In genomic region chr2:106831241-106831640, GRCh38 we compare ENCODE assay signal across 21 cellular contexts. TPM values are rescaled to one million over a fixed set of nuclear protein-coding genes. Genes with fewer than 3 reads are reported as not detected.
DNase-seq lines count a peak whose midpoint lies in the region; ATAC-seq and TF ChIP-seq lines count a peak whose summit lies in the region.
"Had no signal": no experiment of that assay in that cellular context is flagged by ENCODE, and none has a peak within 500 bp of the region (broad histone marks: within the 10 kb centered on the region; RNA-seq: fewer than 3 reads in every experiment).

No MANE protein-coding gene starts in this region.

- no peak overlapping the region for H4K8ac ChIP-seq in neuronal stem cell (ENCODE audit: low read depth, low read length)

- H3K9ac ChIP-seq in MM.1S (ENCODE audit: low read length) (no peak overlapping the region), neuronal stem cell (ENCODE audit: low read depth, low read length, poor library complexity) (no peak overlapping the region)
- H3K9ac ChIP-seq: GM23248 had no signal

- peak overlapping the region; percentile 59 for H3K18ac ChIP-seq in neuronal stem cell (ENCODE audit: low read length)

- no peak overlapping the region for H2BK12ac ChIP-seq in neuronal stem cell (ENCODE audit: low read length)

- H3K14ac ChIP-seq in neuronal stem cell (ENCODE audit: low read length): no peak overlapping the region

- intact Hi-C loops in ascending aorta (cut with DNase I): no loop called here
- intact Hi-C loops in heart right ventricle (cut with DNase I): no loop called here

- no peak overlapping the region for H2BK5ac ChIP-seq in neuronal stem cell (ENCODE audit: low read length)

- H3K4me3 ChIP-seq in MM.1S (ENCODE audit: low read length) (no peak overlapping the region), ascending aorta (no peak overlapping the region), neuronal stem cell (ENCODE audit: low read length in 2 of 2) (peak overlapping the region in 1 of 2 donors; percentile 40), thoracic aorta (no peak overlapping the region), heart right ventricle (no peak overlapping the region)
- H3K4me3 ChIP-seq: GM23248 had no signal

- TF ChIP-seq CTCF in MM.1S (IDR thresholded peaks at IDR 0.05; ENCODE audit: low read length): no peak
- no peak for TF ChIP-seq CTCF in ascending aorta (IDR thresholded peaks at IDR 0.05)
- no peak for TF ChIP-seq CTCF in thoracic aorta (IDR thresholded peaks at IDR 0.05)
- no peak for TF ChIP-seq CTCF in heart right ventricle (IDR thresholded peaks at IDR 0.05)

- H3K4ac ChIP-seq in neuronal stem cell (ENCODE audit: low read length): no peak overlapping the region

- H3K4me2 ChIP-seq in MM.1S (ENCODE audit: low read depth, low read length) (no peak overlapping the region), neuronal stem cell (ENCODE audit: insufficient read depth, low read length, poor library complexity, severe bottlenecking) (no peak overlapping the region)

- no peak overlapping the region for H3K27ac ChIP-seq in MM.1S (ENCODE audit: low read length)
- H3K27ac ChIP-seq in ascending aorta: peak overlapping the region; percentile 39 to 60
- no peak overlapping the region for H3K27ac ChIP-seq in neuronal stem cell (replicated peaks; ENCODE audit: low read length)
- H3K27ac ChIP-seq in thoracic aorta: peak overlapping the region; percentile 29 to 40
- H3K27ac ChIP-seq in heart right ventricle: no peak overlapping the region
- H3K27ac ChIP-seq: GM23248 had no signal

- no peaks in the 10 kb centered on the region for H3F3A ChIP-seq in MM.1S (ENCODE audit: insufficient read depth, low read length)

- H3K9me3 ChIP-seq in MM.1S (replicated peaks; ENCODE audit: insufficient read depth, low read length) (no peaks in the 10 kb centered on the region), ascending aorta (no peaks in the 10 kb centered on the region), neuronal stem cell (replicated peaks in 1 of 2; ENCODE audit: control insufficient read depth in 2 of 2, insufficient read depth in 1 of 2, low read depth in 1 of 2, low read length in 2 of 2) (no peaks in the 10 kb centered on the region), thoracic aorta (no peaks in the 10 kb centered on the region), heart right ventricle (no peaks in the 10 kb centered on the region)

- H3K4me1 ChIP-seq in MM.1S (ENCODE audit: low read length): no peaks in the 10 kb centered on the region
- peaks cover 3 to 4% of the 10 kb centered on the region in 2 donors for H3K4me1 ChIP-seq in ascending aorta
- no peaks in the 10 kb centered on the region for H3K4me1 ChIP-seq in neuronal stem cell (ENCODE audit: control insufficient read depth in 2 of 2, insufficient read depth in 1 of 2, low read depth in 1 of 2, low read length in 2 of 2)
- H3K4me1 ChIP-seq in thoracic aorta (ENCODE audit: control insufficient read depth in 1 of 2, low read depth in 2 of 2): peaks cover 6 to 46% of the 10 kb centered on the region in 2 donors
- H3K4me1 ChIP-seq in heart right ventricle: no peaks in the 10 kb centered on the region

- no peak overlapping the region for H2BK120ac ChIP-seq in neuronal stem cell (ENCODE audit: low read depth, low read length)

- ATAC-seq in thoracic aorta (ENCODE audit: insufficient number of reproducible peaks, low FRiP score, low read depth): no peak
- no peak for ATAC-seq in GM18907 (IDR thresholded peaks at IDR 0.05; ENCODE audit: unreplicated experiment)
- no peak for ATAC-seq in GM21447 (IDR thresholded peaks at IDR 0.05; ENCODE audit: unreplicated experiment)
- ATAC-seq in heart right ventricle: no peak

- WGBS in neuronal stem cell (ENCODE audit: extremely low coverage in 2 of 2, insufficient read length in 2 of 2, insufficient replicate concordance in 1 of 2), 2 donors: no CpG with 5 or more reads among the region's 3 CpGs
- WGBS in heart right ventricle, 2 donors: 79 to 88% methylated on average over 3 of the region's 3 CpGs

- no peak overlapping the region for H3K23ac ChIP-seq in neuronal stem cell (ENCODE audit: low read depth, low read length, poor library complexity)

- no peaks in the 10 kb centered on the region for H3K79me2 ChIP-seq in MM.1S (ENCODE audit: low read length)

- H4K20me1 ChIP-seq in MM.1S (ENCODE audit: insufficient read depth, low read length): no peaks in the 10 kb centered on the region

- H3K27me3 ChIP-seq in MM.1S (replicated peaks; ENCODE audit: insufficient read depth, low read length) (no peaks in the 10 kb centered on the region), ascending aorta (no peaks in the 10 kb centered on the region), neuronal stem cell (ENCODE audit: control insufficient read depth in 3 of 3, insufficient read depth in 3 of 3, low read depth in 1 of 3, low read length in 3 of 3) (no peaks in the 10 kb centered on the region), thoracic aorta (replicated peaks; ENCODE audit: insufficient read depth) (no peaks in the 10 kb centered on the region), heart right ventricle (no peaks in the 10 kb centered on the region)

- peak; percentile 60 for DNase-seq in MM.1S
- DNase-seq in ascending aorta (ENCODE audit: low spot score in 2 of 2): no peak
- DNase-seq in neuronal stem cell (ENCODE audit: low spot score): no peak
- DNase-seq in thoracic aorta (ENCODE audit: low spot score): no peak
- DNase-seq in retina: no peak
- DNase-seq in heart right ventricle: no peak
- DNase-seq: C1 segment of cervical spinal cord; Calu3; CD4-positive, alpha-beta memory T cell; COR-L47; DMS53; DMS79 treated with DMSO at 0.1 percent for 48 hours; GF-D8; GM23248; H7; HCEC 1CT had no signal

- H2BK15ac ChIP-seq in neuronal stem cell (ENCODE audit: low read length): no peak overlapping the region

- no peak overlapping the region for H4K91ac ChIP-seq in neuronal stem cell (ENCODE audit: low read depth, low read length, poor library complexity)

- no peak overlapping the region for H2AK5ac ChIP-seq in neuronal stem cell (ENCODE audit: low read depth, low read length)

- H3K9me2 ChIP-seq in MM.1S (replicated peaks; ENCODE audit: insufficient read depth, low read length): no peaks in the 10 kb centered on the region

- H3K36me3 ChIP-seq in MM.1S (replicated peaks; ENCODE audit: insufficient read depth, low read length): no peaks in the 10 kb centered on the region
- peaks cover 15 to 37% of the 10 kb centered on the region in 2 donors for H3K36me3 ChIP-seq in ascending aorta
- no peaks in the 10 kb centered on the region for H3K36me3 ChIP-seq in neuronal stem cell (replicated peaks in 1 of 2; ENCODE audit: control insufficient read depth in 2 of 2, insufficient read depth in 2 of 2, low read length in 2 of 2)
- H3K36me3 ChIP-seq in thoracic aorta: peaks cover 37% of the 10 kb centered on the region
- no peaks in the 10 kb centered on the region for H3K36me3 ChIP-seq in heart right ventricle

- no peak overlapping the region for H2AFZ ChIP-seq in MM.1S (ENCODE audit: low read length)
- no peak overlapping the region for H2AFZ ChIP-seq in neuronal stem cell (ENCODE audit: low read length)
- H2AFZ ChIP-seq: GM23248 had no signal

- no peaks in the 10 kb centered on the region for H3K79me1 ChIP-seq in neuronal stem cell (ENCODE audit: low read depth, low read length)

RNA-seq across cellular contexts. Expression of gene ST6GAL2, which starts 54.7 kb away (rescaled TPM):
- total RNA-seq in ascending aorta (55.5 TPM), thoracic aorta (100 to 1,000 TPM in 1 of 2 donors, 10 to 100 TPM in 1; 71.1 to 900 TPM), heart right ventricle (under 1 TPM; 0.12 to 0.72 (median 0.24) TPM)
- polyA plus RNA-seq in neuronal stem cell (2013, experiment 1 of 2): 5.6 TPM
- 5.5 TPM for polyA plus RNA-seq in neuronal stem cell (2013, experiment 2 of 2)
- under 1 TPM; 0.15 to 0.23 TPM for polyA plus RNA-seq in heart right ventricle
- total RNA-seq: A172; Calu3; CD4-positive, alpha-beta memory T cell; G401; GM23248 had no signal
- polyA plus RNA-seq: BJ; CD4-positive, alpha-beta memory T cell; GM23248 had no signal

Comparison
In these comparisons a context has a peak if more than half of its experiments do, and no peak if none do; other contexts are left out.
1. H3K27ac ChIP-seq: peak in ascending aorta (2 of 2) and thoracic aorta (2 of 2); none in MM.1S (single experiment), neuronal stem cell (single experiment) and heart right ventricle (0 of 10).
2. RNA of gene ST6GAL2, which starts 54.7 kb away (total RNA-seq): 71.1 to 900 TPM in thoracic aorta and 55.5 TPM in ascending aorta (single experiment); 0.12 to 0.72 TPM in heart right ventricle; every median in the first group is over 10 times any median in the second.